Comparison of ENCODE assay signal across 8 cellular contexts in the genomic region with DNA sequence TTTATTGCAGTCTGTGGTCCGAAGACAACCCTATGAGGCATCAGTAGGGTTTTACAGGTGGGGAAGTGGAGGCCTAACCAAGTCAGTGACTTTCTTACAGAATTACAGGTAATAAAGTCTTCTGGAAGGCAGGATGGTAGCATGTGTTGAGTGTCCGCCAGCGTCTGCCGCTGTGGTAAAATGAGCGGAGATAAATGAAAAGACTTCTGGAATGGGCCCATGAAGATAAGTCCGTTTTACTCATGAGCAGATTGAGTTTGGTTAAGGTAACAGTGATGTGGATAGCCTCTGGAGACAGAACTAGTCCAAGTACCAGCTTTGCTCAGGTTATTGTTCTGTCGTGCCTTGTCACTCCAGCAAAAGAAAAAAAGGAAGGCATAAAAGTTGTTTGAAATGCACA. TPM values are rescaled to one million over a fixed set of nuclear protein-coding genes. Genes with fewer than 3 reads are reported as not detected.
A peak's percentile ranks its signal among the peaks of the same experiment; 100 is the strongest.
DNase-seq lines count a peak whose midpoint lies in the region; ATAC-seq and TF ChIP-seq lines count a peak whose summit lies in the region.

No MANE protein-coding gene starts in this region.

- H3K79me2 ChIP-seq in SU-DHL-6 (ENCODE audit: insufficient read depth, low read length), result peaks cover 38% of the 10 kb centered on the region
- H3K79me2 ChIP-seq in fibroblast of lung (ENCODE audit: control insufficient read depth, insufficient read depth, low read length), result peaks cover 55% of the 10 kb centered on the region

- H3K4me2 ChIP-seq in SU-DHL-6 (ENCODE audit: low read depth, low read length, poor library complexity, severe bottlenecking) (peak overlapping the region; percentile 58), fibroblast of lung (ENCODE audit: extremely low read depth, insufficient read depth, low read length) (peak overlapping the region; percentile 96)

- WGBS in prostate gland, result 30% methylated on average over 7 of the region's 7 CpGs

- no peak for ATAC-seq in GM21515 (IDR thresholded peaks at IDR 0.05; ENCODE audit: unreplicated experiment)

- H3K9me3 ChIP-seq in SU-DHL-6 (ENCODE audit: insufficient read depth, low read length) (no peaks in the 10 kb centered on the region), fibroblast of lung (ENCODE audit: control insufficient read depth, insufficient read depth, low read depth, low read length) (no peaks in the 10 kb centered on the region), prostate gland (no peaks in the 10 kb centered on the region)

- H3K4me3 ChIP-seq in GM12864 (ENCODE audit: low read depth, low read length) (peak overlapping the region; percentile 86), SU-DHL-6 (ENCODE audit: insufficient read depth, low read length, poor library complexity, severe bottlenecking) (peak overlapping the region; percentile 97), fibroblast of lung (replicated peaks in 1 of 4; ENCODE audit: control extremely low read depth in 1 of 4, insufficient read depth in 1 of 4, low read depth in 3 of 4, low read length in 4 of 4) (peak overlapping the region; percentile 80 to 99 (median 86)), prostate gland (peak overlapping the region; percentile 85 to 94)

- H3K27me3 ChIP-seq in SU-DHL-6 (ENCODE audit: low read length), result no peaks in the 10 kb centered on the region
- no peaks in the 10 kb centered on the region for H3K27me3 ChIP-seq in fibroblast of lung (ENCODE audit: control insufficient read depth, insufficient read depth, low read length)
- H3K27me3 ChIP-seq in prostate gland (replicated peaks; ENCODE audit: insufficient read depth), result no peaks in the 10 kb centered on the region

- TF ChIP-seq POLR2A in prostate gland (IDR thresholded peaks at IDR 0.05), result no peak

- no peaks in the 10 kb centered on the region for H3K9me2 ChIP-seq in SU-DHL-6 (replicated peaks; ENCODE audit: insufficient read depth, low read length)

- H3K27ac ChIP-seq in SU-DHL-6 (ENCODE audit: low read depth, low read length), result no peak overlapping the region
- H3K27ac ChIP-seq in fibroblast of lung (ENCODE audit: insufficient read depth, low read length), result peak overlapping the region; percentile 93
- H3K27ac ChIP-seq in prostate gland, result peak overlapping the region; percentile 59 to 75

- no peaks in the 10 kb centered on the region for H4K20me1 ChIP-seq in SU-DHL-6 (ENCODE audit: low read depth, low read length)
- no peaks in the 10 kb centered on the region for H4K20me1 ChIP-seq in fibroblast of lung (ENCODE audit: control insufficient read depth, extremely low read depth, insufficient read depth, low read length)

- H3K9ac ChIP-seq in SU-DHL-6 (ENCODE audit: low read length) (peak overlapping the region; percentile 62), fibroblast of lung (ENCODE audit: insufficient read depth, low read length) (peak overlapping the region; percentile 91)

- H3K36me3 ChIP-seq in SU-DHL-6 (ENCODE audit: low read length) (peaks cover 6% of the 10 kb centered on the region; the same call in 1 of the 2 replicates), fibroblast of lung (ENCODE audit: control insufficient read depth, insufficient read depth, low read length) (peaks cover 12% of the 10 kb centered on the region), prostate gland (peaks cover 0 to 5% of the 10 kb centered on the region in 2 donors)

- 0 out of 2 replicates have a peak, but pooled peaks cover 2% of the 10 kb centered on the region for H3F3A ChIP-seq in SU-DHL-6 (ENCODE audit: insufficient read depth)

- no peak for TF ChIP-seq CTCF in GM12864 (IDR thresholded peaks at IDR 0.05; ENCODE audit: low read depth, low read length, missing control alignments)
- no peak for TF ChIP-seq CTCF in SU-DHL-6 (IDR thresholded peaks at IDR 0.05; ENCODE audit: insufficient read depth, low read length, poor library complexity, severe bottlenecking)
- TF ChIP-seq CTCF in fibroblast of lung (conservative IDR thresholded peaks at IDR 0.05 in 1 of 2, IDR thresholded peaks at IDR 0.05 in 1 of 2; ENCODE audit: low read depth in 1 of 2, low read length in 2 of 2), result no peak
- no peak for TF ChIP-seq CTCF in prostate gland (IDR thresholded peaks at IDR 0.05)

- intact Hi-C loops in prostate gland (cut with DNase I), result loop anchor here (2.0 to 5.0 kb wide), 2 partner anchors 54 to 444 kb away; no protein-coding TSS in a partner anchor

- H2AFZ ChIP-seq in SU-DHL-6 (ENCODE audit: low read depth, low read length, severe bottlenecking) (no peak overlapping the region), fibroblast of lung (ENCODE audit: low read length) (peak overlapping the region; percentile 38)

- H3K4me1 ChIP-seq in fibroblast of lung (ENCODE audit: control insufficient read depth, extremely low read depth, insufficient read depth, low read length) (peaks cover 6% of the 10 kb centered on the region), prostate gland (replicated peaks) (peaks cover 7% of the 10 kb centered on the region)

- DNase-seq in GM12864 (ENCODE audit: low read depth) (no peak), fibroblast of lung (ENCODE audit: low read depth in 2 of 2) (peak in 1 of 2 donors; percentile 6), prostate gland (ENCODE audit: low spot score) (no peak), germinal center (ENCODE audit: low spot score) (no peak), NCI-H446 treated with DMSO at 0.1 percent for 48 hours (lab: John Stamatoyannopoulos, UW) (no peak), NCI-H1105 treated with DMSO at 0.1 percent for 48 hours (lab: John Stamatoyannopoulos, UW) (no peak)

RNA-seq across cellular contexts. Expression of gene FBH1, which starts 1.0 kb away (rescaled TPM):
- total RNA-seq in fibroblast of lung (95.0 and 97.8 TPM in 2 replicates), prostate gland (100 to 1,000 TPM in 1 of 2 donors, 10 to 100 TPM in 1; 75.0 to 172 TPM)
- polyA plus RNA-seq in fibroblast of lung, result 53.6 and 59.4 TPM in 2 replicates
- polyA plus RNA-seq in fibroblast of lung (2012), result 42.4 and 43.4 TPM in 2 replicates
- polyA minus RNA-seq in fibroblast of lung (ENCODE audit: low replicate concordance), result 174 and 189 TPM in 2 replicates

RNA-seq across cellular contexts. Expression of gene ANKRD16, which starts 1.3 kb away (rescaled TPM):
- total RNA-seq in fibroblast of lung, result 7.2 and 9.9 TPM in 2 replicates
- polyA plus RNA-seq in fibroblast of lung, result 4.0 and 4.9 TPM in 2 replicates
- 4.5 and 5.0 TPM in 2 replicates for polyA plus RNA-seq in fibroblast of lung (2012)
- 14.0 and 34.5 TPM in 2 replicates for polyA minus RNA-seq in fibroblast of lung (ENCODE audit: low replicate concordance)
- total RNA-seq in prostate gland, result 10 to 100 TPM; 14.4 to 20.1 TPM
